11 cellular contexts compared by ENCODE assay signal in genomic region chr15:63596666-63597032, GRCh38. TPM values are rescaled to one million over a fixed set of nuclear protein-coding genes. Genes with fewer than 3 reads are reported as not detected.
A peak's percentile ranks its signal among the peaks of the same experiment; 100 is the strongest.
DNase-seq lines count a peak whose midpoint lies in the region; ATAC-seq and TF ChIP-seq lines count a peak whose summit lies in the region.
"Had no signal": no experiment of that assay in that cellular context is flagged by ENCODE, and none has a peak within 500 bp of the region (broad histone marks: within the 10 kb centered on the region; RNA-seq: fewer than 3 reads in every experiment).

No MANE protein-coding gene starts in this region.

- H3K27ac Mint-ChIP-seq in CD4-positive, CD25-positive, alpha-beta regulatory T cell, result peak overlapping the region; percentile 62 to 79 (median 78)
- H3K27ac Mint-ChIP-seq in activated CD4-positive, alpha-beta memory T cell treated with anti-CD3 and anti-CD28 coated beads for 36 hours, result peak overlapping the region; percentile 47

- no peak for TF ChIP-seq CTCF in left ventricle myocardium inferior (IDR thresholded peaks at IDR 0.05; ENCODE audit: borderline replicate concordance)

- no peak overlapping the region for H3K4me3 ChIP-seq in CD4-positive, CD25-positive, alpha-beta regulatory T cell (ENCODE audit: low read depth, low read length)
- H3K4me3 ChIP-seq in left ventricle myocardium inferior, result peak overlapping the region; percentile 81
- peak overlapping the region; percentile 82 for H3K4me3 ChIP-seq in rectal smooth muscle tissue (ENCODE audit: low read length)
- H3K4me3 ChIP-seq: body of pancreas had no signal

- peaks cover 23% of the 10 kb centered on the region for H3K4me1 ChIP-seq in CD4-positive, CD25-positive, alpha-beta regulatory T cell (ENCODE audit: control insufficient read depth, insufficient read depth, low read length, poor library complexity, severe bottlenecking)
- H3K4me1 ChIP-seq in left ventricle myocardium inferior (peaks cover 78% of the 10 kb centered on the region), rectal smooth muscle tissue (ENCODE audit: control insufficient read depth, insufficient read depth, low read length) (peaks cover 24% of the 10 kb centered on the region)

- DNase-seq in CD4-positive, CD25-positive, alpha-beta regulatory T cell, result no peak
- DNase-seq in activated CD4-positive, alpha-beta memory T cell treated with anti-CD3 and anti-CD28 coated beads for 36 hours, result peak; percentile 31
- DNase-seq in left ventricle myocardium inferior (no peak), mucosa of gallbladder (ENCODE audit: low spot score) (no peak), NOMO-1 (lab: John Stamatoyannopoulos, UW; ENCODE audit: unreplicated experiment in 2 of 2) (no peak), EL (no peak), NCI-H345 (lab: John Stamatoyannopoulos, UW) (no peak)
- DNase-seq: activated CD4-positive, alpha-beta T cell treated with anti-CD3 and anti-CD28 coated beads for 4 hours had no signal

- H3K36me3 ChIP-seq in CD4-positive, CD25-positive, alpha-beta regulatory T cell (ENCODE audit: control insufficient read depth, insufficient read depth, low read length), result peaks cover 17% of the 10 kb centered on the region
- H3K36me3 ChIP-seq in left ventricle myocardium inferior (peaks cover 14% of the 10 kb centered on the region), rectal smooth muscle tissue (ENCODE audit: control insufficient read depth, insufficient read depth, low read length) (peaks cover 4% of the 10 kb centered on the region)

- POLR2A ChIA-PET in activated CD4-positive, alpha-beta memory T cell treated with anti-CD3 and anti-CD28 coated beads for 36 hours (lab: Charles Lee), result interaction anchor here (1.0 kb wide), 1 partner anchor 43 kb away, joined by 4 read pairs; no protein-coding TSS in a partner anchor

- H3K27me3 ChIP-seq in CD4-positive, CD25-positive, alpha-beta regulatory T cell (ENCODE audit: control insufficient read depth, insufficient read depth, low read length), result no peaks in the 10 kb centered on the region
- H3K27me3 ChIP-seq in left ventricle myocardium inferior (ENCODE audit: low read depth) (no peaks in the 10 kb centered on the region), rectal smooth muscle tissue (ENCODE audit: control insufficient read depth, insufficient read depth, low read length) (no peaks in the 10 kb centered on the region)
- H3K27me3 ChIP-seq: body of pancreas had no signal

- peak overlapping the region in 3 of 4 donors; percentile 30 to 70 (median 34) for H3K4me3 Mint-ChIP-seq in CD4-positive, CD25-positive, alpha-beta regulatory T cell
- H3K4me3 Mint-ChIP-seq in activated CD4-positive, alpha-beta memory T cell treated with anti-CD3 and anti-CD28 coated beads for 36 hours, result no peak overlapping the region

- CTCF ChIA-PET in activated CD4-positive, alpha-beta memory T cell treated with anti-CD3 and anti-CD28 coated beads for 36 hours (lab: Charles Lee), result interaction anchor here (0.6 to 2.7 kb wide), 5 partner anchors 11 to 1674 kb away, joined by 3 to 12 read pairs (median 7); no protein-coding TSS in a partner anchor

- H3K9me3 ChIP-seq in CD4-positive, CD25-positive, alpha-beta regulatory T cell (ENCODE audit: control insufficient read depth in 2 of 2, low read length in 2 of 2), result no peaks in the 10 kb centered on the region
- H3K9me3 ChIP-seq in left ventricle myocardium inferior (replicated peaks), result no peaks in the 10 kb centered on the region
- H3K9me3 ChIP-seq: body of pancreas had no signal

- H3K9ac ChIP-seq in rectal smooth muscle tissue (ENCODE audit: low read length), result no peak overlapping the region

- H3K9me3 Mint-ChIP-seq in CD4-positive, CD25-positive, alpha-beta regulatory T cell, result no peaks in the 10 kb centered on the region
- H3K9me3 Mint-ChIP-seq in activated CD4-positive, alpha-beta memory T cell treated with anti-CD3 and anti-CD28 coated beads for 36 hours, result no peaks in the 10 kb centered on the region

- peaks cover 24% of the 10 kb centered on the region for H3K36me3 Mint-ChIP-seq in CD4-positive, CD25-positive, alpha-beta regulatory T cell
- H3K36me3 Mint-ChIP-seq in activated CD4-positive, alpha-beta memory T cell treated with anti-CD3 and anti-CD28 coated beads for 36 hours, result peaks cover 19% of the 10 kb centered on the region

- ATAC-seq in CD4-positive, CD25-positive, alpha-beta regulatory T cell (ENCODE audit: low read depth in 2 of 2), result no peak
- ATAC-seq: body of pancreas, HCT116 had no signal

- no peaks in the 10 kb centered on the region for H3K27me3 Mint-ChIP-seq in CD4-positive, CD25-positive, alpha-beta regulatory T cell
- no peaks in the 10 kb centered on the region for H3K27me3 Mint-ChIP-seq in activated CD4-positive, alpha-beta memory T cell treated with anti-CD3 and anti-CD28 coated beads for 36 hours

- no peak overlapping the region for H3K27ac ChIP-seq in CD4-positive, CD25-positive, alpha-beta regulatory T cell (ENCODE audit: insufficient read depth, low read length, poor library complexity, severe bottlenecking)
- H3K27ac ChIP-seq in left ventricle myocardium inferior (replicated peaks), result peak overlapping the region; percentile 93
- peak overlapping the region; percentile 97 for H3K27ac ChIP-seq in rectal smooth muscle tissue (ENCODE audit: low read depth, low read length)

- intact Hi-C loops in activated CD4-positive, alpha-beta memory T cell treated with anti-CD3 and anti-CD28 coated beads for 36 hours (cut with micrococcal nuclease), result no loop called here
- intact Hi-C loops in left ventricle myocardium inferior (cut with micrococcal nuclease), result no loop called here

- peaks cover 6 to 63% (median 30%) of the 10 kb centered on the region in 4 donors for H3K4me1 Mint-ChIP-seq in CD4-positive, CD25-positive, alpha-beta regulatory T cell
- peaks cover 68% of the 10 kb centered on the region for H3K4me1 Mint-ChIP-seq in activated CD4-positive, alpha-beta memory T cell treated with anti-CD3 and anti-CD28 coated beads for 36 hours (ENCODE audit: low read depth)

RNA-seq across cellular contexts. Expression of gene FBXL22, which starts 0.5 kb away (rescaled TPM):
- total RNA-seq in CD4-positive, CD25-positive, alpha-beta regulatory T cell, result 1.7 TPM
- 1 to 10 TPM in 2 of 4 donors, under 1 TPM in 2; 0.45 to 2.1 (median 1.0) TPM for polyA plus RNA-seq in CD4-positive, CD25-positive, alpha-beta regulatory T cell
- under 1 TPM; 0.48 to 0.74 TPM for total RNA-seq in activated CD4-positive, alpha-beta memory T cell treated with anti-CD3 and anti-CD28 coated beads for 36 hours
- 29.5 TPM for total RNA-seq in left ventricle myocardium inferior
- 58.4 TPM for total RNA-seq in mucosa of gallbladder
- total RNA-seq: body of pancreas had no signal

Comparison
In these comparisons a context has a peak if more than half of its experiments do, and no peak if none do; other contexts are left out.
1. RNA of gene FBXL22, which starts 0.5 kb away (total RNA-seq): 58.4 TPM in mucosa of gallbladder (single experiment) and 29.5 TPM in left ventricle myocardium inferior (single experiment); 1.7 TPM in CD4-positive, CD25-positive, alpha-beta regulatory T cell (single experiment) and 0.48 to 0.74 TPM in activated CD4-positive, alpha-beta memory T cell treated with anti-CD3 and anti-CD28 coated beads for 36 hours; every median in the first group is over 10 times any median in the second.